In genomic region chr20:61157301-61157700, GRCh38 we compare ENCODE assay signal across 26 cellular contexts.
"Had no signal": no experiment of that assay in that cellular context is flagged by ENCODE, and none has a peak within 500 bp of the region (broad histone marks: within the 10 kb centered on the region; RNA-seq: fewer than 3 reads in every experiment).

No MANE protein-coding gene starts in this region.

- H3K27ac ChIP-seq: neural progenitor cell, neutrophil, ovary, parathyroid adenoma, psoas muscle, right lobe of liver, sigmoid colon, stomach, thoracic aorta, thyroid gland, tibial nerve, upper lobe of right lung, vagina had no signal

- H3K4me1 ChIP-seq: parathyroid adenoma, psoas muscle, right lobe of liver, sigmoid colon, stomach, thyroid gland, tibial nerve, upper lobe of right lung, vagina had no signal

- H3K9me3 ChIP-seq: neutrophil, ovary, psoas muscle, right lobe of liver, sigmoid colon, thoracic aorta, thyroid gland, upper lobe of right lung, vagina had no signal

- DNase-seq: naive thymus-derived CD4-positive, alpha-beta T cell; natural killer cell; nucleus accumbens; ovary; posterior cingulate gyrus; psoas muscle; right cardiac atrium; right lobe of liver; sigmoid colon; small intestine; stimulated activated CD4-positive, alpha-beta T cell treated with anti-CD3 and anti-CD28 coated beads, Interleukin-15, amount 100 ng/mL, for 24 hours; stimulated activated CD4-positive, alpha-beta T cell treated with anti-CD3 and anti-CD28 coated beads, Interleukin-2, amount 100 ng/mL, for 24 hours; stimulated activated CD4-positive, alpha-beta T cell treated with anti-CD3 and anti-CD28 coated beads, Interleukin-2, amount 100 ng/mL, for 48 hours; stimulated activated CD4-positive, alpha-beta T cell treated with anti-CD3 and anti-CD28 coated beads, Interleukin-4, amount 100 ng/mL, for 24 hours; stimulated activated naive B cell treated with anti-CD40 and anti-IgM and Interleukin-4, amounts not matched to agents 10 μg/mL and 1 μg/mL and 100 μg/mL, for 72 hours; stimulated activated naive CD4-positive, alpha-beta T cell treated with Interleukin-2 at 50 U/mL for 16 hours; stomach; thyroid gland; upper lobe of right lung had no signal

- H3K4me3 ChIP-seq: neural progenitor cell, ovary, psoas muscle, right lobe of liver, sigmoid colon, stomach, thoracic aorta, thyroid gland, tibial nerve, upper lobe of right lung, vagina had no signal

- H3K27me3 ChIP-seq: ovary, right lobe of liver, sigmoid colon, thyroid gland, tibial nerve, vagina had no signal

- H3K9ac ChIP-seq: neural progenitor cell, parathyroid adenoma had no signal

- H3K4me2 ChIP-seq: neural progenitor cell had no signal

- H3K36me3 ChIP-seq: neural progenitor cell, neutrophil, ovary, right lobe of liver, sigmoid colon, stomach, thoracic aorta, thyroid gland, tibial nerve, upper lobe of right lung, vagina had no signal

- FAIRE-seq: small intestine had no signal

- H2AFZ ChIP-seq: neural progenitor cell, parathyroid adenoma had no signal

- ATAC-seq: naive thymus-derived CD4-positive, alpha-beta T cell; natural killer cell; psoas muscle; right cardiac atrium; right lobe of liver; stimulated activated effector memory CD8-positive, alpha-beta T cell treated with anti-CD3 and anti-CD28 coated beads, Interleukin-12 subunit alpha, Interleukin-12 subunit beta, amount 100 ng/mL, for 72 hours; stimulated activated naive B cell treated with anti-CD40 and anti-IgM and Interleukin-4, amounts not matched to agents 10 μg/mL and 1 μg/mL and 100 μg/mL, for 72 hours; upper lobe of right lung had no signal
